In the genomic region with DNA sequence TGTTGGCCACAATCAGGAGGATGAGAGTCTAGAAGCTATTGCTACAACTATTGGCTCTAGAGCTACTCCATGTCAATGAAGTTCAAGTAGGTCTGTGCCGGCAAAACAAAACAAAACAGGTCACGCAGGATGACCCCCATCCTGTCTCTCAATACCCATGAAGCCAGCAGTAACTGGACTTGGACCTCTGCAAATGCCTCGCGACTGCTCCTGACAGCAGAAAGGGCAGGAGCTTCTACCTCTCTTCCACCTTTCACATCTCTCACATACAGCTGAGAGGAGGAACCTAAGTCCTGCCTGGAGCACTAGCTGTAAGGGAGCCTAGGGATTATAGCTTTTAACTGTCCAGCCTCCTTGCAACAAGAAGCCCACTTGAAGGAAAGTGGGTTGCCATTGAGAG, we compare ENCODE assay signal across 24 cellular contexts. TPM values are rescaled to one million over a fixed set of nuclear protein-coding genes. Genes with fewer than 3 reads are reported as not detected.
"Had no signal": no experiment of that assay in that cellular context is flagged by ENCODE, and none has a peak within 500 bp of the region (broad histone marks: within the 10 kb centered on the region; RNA-seq: fewer than 3 reads in every experiment).

No MANE protein-coding gene starts in this region.

- H3K4me2 ChIP-seq: KMS-11, SK-N-SH had no signal

- DNase-seq: Kasumi-1, MM.1S, NCI-H1092 treated with DMSO at 0.1 percent for 48 hours, NCI-H146, NCI-H1694 treated with DMSO at 0.1 percent for 48 hours, NCI-H2029, NCI-H2081 treated with DMSO at 0.1 percent for 48 hours, NCI-H2171, NCI-H226, NCI-H524, NCI-H526 treated with DMSO at 0.1 percent for 48 hours, NCI-H748 treated with DMSO at 0.1 percent for 48 hours, SHP77, SK-N-SH, SW 1271 had no signal

- H3K4me3 ChIP-seq: K562 had no signal

- H3K27ac ChIP-seq: KMS-11, RWPE1 had no signal

- H3K9ac ChIP-seq: KMS-11, SK-N-SH had no signal

- FAIRE-seq: K562, RCC 7860 had no signal

- ATAC-seq: K562 had no signal

- H3K9me3 ChIP-seq: SK-N-SH had no signal

RNA-seq across cellular contexts. Expression of a gene that starts 16.0 kb away (rescaled TPM):
- total RNA-seq: HT1080, K562, M059J, NCI-H460, SK-MEL-5 had no signal
- polyA plus RNA-seq: IgD-negative memory B cell, K562, SK-N-SH had no signal

RNA-seq across cellular contexts. Expression of a gene that starts 33.7 kb away (rescaled TPM):
- total RNA-seq: HT1080, NCI-H460 had no signal
- polyA plus RNA-seq: K562 had no signal

RNA-seq across cellular contexts. Expression of a gene that starts 44.0 kb away (rescaled TPM):
- total RNA-seq: HT1080, K562, NCI-H460, SK-MEL-5 had no signal
- polyA plus RNA-seq: K562 had no signal
